ENCODE assay signal across 10 cellular contexts in the genomic region with DNA sequence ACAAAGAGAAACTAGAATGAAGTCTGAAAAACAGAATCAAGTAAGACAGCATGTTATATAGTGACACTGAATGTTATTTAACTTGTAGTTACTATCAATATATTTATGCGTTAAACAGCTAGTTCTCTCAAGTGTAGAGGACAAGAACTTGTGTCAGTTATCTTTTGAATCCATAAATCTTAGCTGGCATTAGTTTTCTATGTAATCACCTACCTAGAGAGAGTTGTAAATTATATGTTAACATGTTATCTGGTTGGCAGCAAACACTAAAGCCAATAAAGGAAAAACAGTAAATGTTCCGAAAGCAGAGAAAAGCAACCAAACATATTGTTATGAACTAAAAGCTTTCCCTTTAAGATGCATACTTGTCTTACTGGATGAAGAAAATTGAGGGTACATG. TPM values are rescaled to one million over a fixed set of nuclear protein-coding genes. Genes with fewer than 3 reads are reported as not detected.
"Had no signal": no experiment of that assay in that cellular context is flagged by ENCODE, and none has a peak within 500 bp of the region (broad histone marks: within the 10 kb centered on the region; RNA-seq: fewer than 3 reads in every experiment).

No MANE protein-coding gene starts in this region.

- H3K9ac ChIP-seq: KMS-11 had no signal

- ATAC-seq: GM23338 had no signal

- H3K4me3 ChIP-seq: GM23338 had no signal

- H2AFZ ChIP-seq: GM23338 had no signal

- FAIRE-seq: H54, HTR-8/SVneo had no signal

- H3K4me2 ChIP-seq: GM23338, KMS-11 had no signal

- DNase-seq: H9, HCEC 1CT, IMR-90, Karpas-422, KBM-7 had no signal

- H3K27ac ChIP-seq: KMS-11 had no signal

RNA-seq across cellular contexts. Expression of gene SLC18A2, which starts 36.8 kb away (rescaled TPM):
- total RNA-seq: HT-29, IMR-90 had no signal
- polyA plus RNA-seq: IMR-90 had no signal
